ENCODE assay signal across 8 cellular contexts in the genomic region with DNA sequence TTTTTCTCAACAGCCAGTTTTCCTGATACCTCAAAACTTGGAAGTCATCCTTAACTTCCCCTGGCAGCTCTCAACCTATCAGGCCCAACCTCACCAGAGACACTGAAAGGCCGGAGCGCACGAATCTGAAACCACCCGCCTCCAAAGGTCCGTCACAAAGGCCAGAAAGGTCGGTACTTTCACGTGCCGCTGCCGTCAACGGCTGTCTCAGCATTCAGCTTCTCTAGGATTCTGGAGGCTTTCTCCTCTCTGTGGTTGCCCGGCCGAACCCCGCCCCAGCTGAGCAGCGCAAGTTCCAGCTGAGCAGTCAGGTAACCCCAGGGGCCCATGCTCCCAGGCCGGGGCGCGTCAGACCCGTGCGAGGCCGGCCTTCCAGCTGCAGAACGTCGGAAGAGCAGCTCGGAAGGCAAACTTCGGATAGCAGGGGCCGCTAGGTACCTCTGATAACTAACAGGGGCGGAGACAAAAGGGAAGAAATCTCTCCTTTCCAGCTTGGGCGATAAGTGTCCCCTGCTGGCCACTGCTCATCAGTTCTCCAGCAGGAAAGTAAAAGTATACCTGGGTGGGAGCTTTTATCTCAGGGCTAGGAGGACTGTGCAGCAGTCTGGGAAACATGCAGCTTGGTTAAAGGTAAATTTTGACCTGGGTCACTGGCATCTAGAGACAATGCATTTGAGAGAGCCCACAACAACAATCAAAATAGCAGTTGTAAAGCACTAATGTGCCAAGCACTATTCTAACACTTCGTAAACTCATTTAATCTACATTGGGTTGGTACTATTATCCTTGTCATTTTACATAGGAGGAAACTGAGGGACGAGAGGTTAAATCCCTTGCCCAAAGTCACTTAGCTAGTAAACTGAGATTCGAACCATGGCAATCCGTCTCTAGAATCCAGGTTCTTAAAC. TPM values are rescaled to one million over a fixed set of nuclear protein-coding genes. Genes with fewer than 3 reads are reported as not detected.
DNase-seq lines count a peak whose midpoint lies in the region; ATAC-seq lines count a peak whose summit lies in the region.

No MANE protein-coding gene starts in this region.

- intact Hi-C loops in Right ventricle myocardium superior (cut with DNase I) = no loop called here
- intact Hi-C loops in aorta (cut with DNase I) = no loop called here

- H3K36me3 ChIP-seq in aorta (ENCODE audit: control insufficient read depth in 1 of 2, insufficient read depth in 2 of 2, low read length in 1 of 2) = peaks cover 0 to 7% of the 10 kb centered on the region in 2 donors

- ATAC-seq in GM18867 (IDR thresholded peaks at IDR 0.05; ENCODE audit: unreplicated experiment) (peak; percentile 95), HG03066 (IDR thresholded peaks at IDR 0.05; ENCODE audit: low read depth, unreplicated experiment) (peak; percentile 83), Right ventricle myocardium superior (ENCODE audit: poor library complexity) (peak; percentile 99), aorta (ENCODE audit: low FRiP score) (peak; percentile 92)

- H3K4me1 ChIP-seq in aorta (ENCODE audit: control insufficient read depth in 1 of 2, insufficient read depth in 2 of 2, low read length in 2 of 2) = no peaks in the 10 kb centered on the region

- DNase-seq in AG20443 (ENCODE audit: low spot score) = peak; percentile 64
- peak; percentile 94 for DNase-seq in NCI-H748 (lab: John Stamatoyannopoulos, UW; ENCODE audit: unreplicated experiment)
- peak; percentile 1 for DNase-seq in activated naive CD8-positive, alpha-beta T cell treated with anti-CD3 and anti-CD28 coated beads, Interleukin-2, amount 50 U/mL, for 16 hours (ENCODE audit: low read depth, low spot score)
- DNase-seq in Right ventricle myocardium superior = peak; percentile 91
- DNase-seq in non-pigmented ciliary epithelial cell (ENCODE audit: low read depth) = peak; percentile 60
- DNase-seq in aorta = peak; percentile 90

- 12% methylated on average over 31 of the region's 31 CpGs for WGBS in aorta, 2 donors

- H3K27me3 ChIP-seq in aorta (ENCODE audit: control insufficient read depth in 1 of 2, insufficient read depth in 2 of 2, low read length in 1 of 2) = no peaks in the 10 kb centered on the region

- peak overlapping the region; percentile 23 to 75 for H3K4me3 ChIP-seq in aorta (ENCODE audit: low read length in 2 of 2)

- H3K27ac ChIP-seq in aorta (ENCODE audit: low read depth in 1 of 2, low read length in 2 of 2) = peak overlapping the region in 1 of 2 donors; percentile 69

- no peaks in the 10 kb centered on the region for H3K9me3 ChIP-seq in aorta (ENCODE audit: control insufficient read depth, low read length)

RNA-seq across cellular contexts. Expression of gene ZSCAN12, which starts 16.1 kb away (rescaled TPM):
- total RNA-seq in Right ventricle myocardium superior (1.9 TPM), aorta (1 to 10 TPM; 5.0 to 7.0 TPM)
- 1 to 10 TPM; 2.3 to 3.3 TPM for polyA plus RNA-seq in aorta

RNA-seq across cellular contexts. Expression of gene ZKSCAN3, which starts 33.7 kb away (rescaled TPM):
- total RNA-seq in Right ventricle myocardium superior (3.6 TPM), aorta (1 to 10 TPM; 4.2 to 8.6 TPM)
- polyA plus RNA-seq in aorta = 1 to 10 TPM in 1 of 2 donors, under 1 TPM in 1; 0.50 to 2.7 TPM

RNA-seq across cellular contexts. Expression of gene ZSCAN31, which starts 47.5 kb away (rescaled TPM):
- total RNA-seq in Right ventricle myocardium superior (8.1 TPM), aorta (10 to 100 TPM in 1 of 2 donors, 1 to 10 TPM in 1; 8.3 to 10.9 TPM)
- 1 to 10 TPM; 4.4 to 7.6 TPM for polyA plus RNA-seq in aorta

RNA-seq across cellular contexts. Expression of gene ZSCAN23, which starts 59.8 kb away (rescaled TPM):
- total RNA-seq in Right ventricle myocardium superior = 2.1 TPM
- 1 to 10 TPM; 2.9 to 4.5 TPM for total RNA-seq in aorta
- 1 to 10 TPM in 1 of 2 donors, under 1 TPM in 1; 0.82 to 1.5 TPM for polyA plus RNA-seq in aorta

Comparison
In these comparisons a context has a peak if more than half of its experiments do, and no peak if none do; other contexts are left out.
1. DNase-seq: peak in every context shown above with its lines; median percentile 94 in NCI-H748; 91 in Right ventricle myocardium superior; 90 in aorta; 64 in AG20443; 60 in non-pigmented ciliary epithelial cell; 1 in activated naive CD8-positive, alpha-beta T cell treated with anti-CD3 and anti-CD28 coated beads, Interleukin-2, amount 50 U/mL, for 16 hours.